In the genomic region with DNA sequence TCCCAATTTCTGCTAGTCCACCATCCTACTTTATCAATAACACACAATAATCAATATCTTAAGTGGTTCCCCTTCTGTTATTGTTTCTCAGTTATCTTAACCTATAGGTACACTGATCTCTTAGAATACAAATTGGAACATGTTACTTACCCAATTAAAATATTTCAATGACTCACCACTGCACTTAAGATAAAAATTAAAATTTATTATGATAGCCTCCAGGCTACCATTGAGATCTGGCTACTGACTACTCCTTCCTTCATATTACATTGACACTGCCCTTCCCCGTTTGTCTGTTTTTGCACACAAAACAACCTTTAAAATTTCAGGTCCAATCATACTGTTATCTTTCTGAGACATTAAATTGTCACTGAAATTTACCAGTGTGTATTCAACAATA, we compare ENCODE assay signal across 30 cellular contexts.
"Had no signal": no experiment of that assay in that cellular context is flagged by ENCODE, and none has a peak within 500 bp of the region (broad histone marks: within the 10 kb centered on the region; RNA-seq: fewer than 3 reads in every experiment).

No MANE protein-coding gene starts in this region.

- H3K4me1 ChIP-seq: adrenal gland, ascending aorta, body of pancreas, breast epithelium had no signal

- ATAC-seq: activated naive CD4-positive, alpha-beta T cell treated with anti-CD3 and anti-CD28 coated beads, Interleukin-2, amount 50 U/mL, for 72 hours; activated naive CD8-positive, alpha-beta T cell treated with anti-CD3 and anti-CD28 coated beads, Interleukin-2, amount 50 U/mL, for 24 hours; activated T-cell treated with anti-CD3 and anti-CD28 coated beads, Interleukin-2, amount 50 U/mL, for 4 hours; activated T-cell treated with anti-CD3 and anti-CD28 coated beads, Interleukin-2, amount 50 U/mL, for 72 hours; activated T-helper 17 cell treated with anti-CD3 and anti-CD28 coated beads, Interleukin-2, amount 50 U/mL, for 72 hours; body of pancreas had no signal

- H3K36me3 ChIP-seq: adrenal gland, ascending aorta, brain microvascular endothelial cell, breast epithelium, cardiac muscle cell had no signal

- H3K9me3 ChIP-seq: adrenal gland, ascending aorta, body of pancreas, breast epithelium had no signal

- H3K27me3 ChIP-seq: adrenal gland, ascending aorta, body of pancreas, brain microvascular endothelial cell, breast epithelium, cardiac muscle cell had no signal

- DNase-seq: activated effector memory CD4-positive, alpha-beta T cell treated with anti-CD3 and anti-CD28 coated beads, Interleukin-2, amount 50 U/mL, for 16 hours; activated effector memory CD4-positive, alpha-beta T cell treated with Interleukin-2 at 50 U/mL for 16 hours; activated gamma-delta T cell; activated gamma-delta T cell treated with Interleukin-2 at 50 U/mL for 16 hours; activated naive CD4-positive, alpha-beta T cell; activated naive CD4-positive, alpha-beta T cell treated with anti-CD3 and anti-CD28 coated beads for 36 hours; activated naive CD4-positive, alpha-beta T cell treated with anti-CD3 and anti-CD28 coated beads, Interleukin-2, amount 10 ng/mL, durations not matched to agents 7 days and 5 days; activated naive CD4-positive, alpha-beta T cell treated with anti-CD3 and anti-CD28 coated beads, Interleukin-2, amount 50 U/mL, for 16 hours; activated naive CD4-positive, alpha-beta T cell treated with Interleukin-2 at 50 U/mL for 16 hours; activated naive CD8-positive, alpha-beta T cell treated with anti-CD3 and anti-CD28 coated beads for 36 hours; activated naive CD8-positive, alpha-beta T cell treated with anti-CD3 and anti-CD28 coated beads, Interleukin-2, amount 10 ng/mL, durations not matched to agents 7 days and 5 days; activated naive CD8-positive, alpha-beta T cell treated with anti-CD3 and anti-CD28 coated beads, Interleukin-2, amount 50 U/mL, for 24 hours; activated T-cell treated with anti-CD3 and anti-CD28 coated beads, Interleukin-2, amount 50 U/mL, for 4 hours; activated T-cell treated with anti-CD3 and anti-CD28 coated beads, Interleukin-2, amount 50 U/mL, for 48 hours; activated T-cell treated with anti-CD3 and anti-CD28 coated beads, Interleukin-2, amount 50 U/mL, for 72 hours; adrenal gland; amniotic stem cell; amygdala; anterior cingulate cortex; aorta; body of pancreas; brain microvascular endothelial cell; caudate nucleus; central memory CD4-positive, alpha-beta T cell; cerebellar nuclear complex had no signal

- H3K4me3 ChIP-seq: adrenal gland, ascending aorta, body of pancreas, breast epithelium, cardiac muscle cell had no signal

- H3K27ac ChIP-seq: adrenal gland, ascending aorta, body of pancreas, brain microvascular endothelial cell, breast epithelium, cardiac muscle cell had no signal
